Comparison of ENCODE assay signal across 10 cellular contexts in genomic region chr3:46349484-46350261, GRCh38. TPM values are rescaled to one million over a fixed set of nuclear protein-coding genes. Genes with fewer than 3 reads are reported as not detected.
DNase-seq lines count a peak whose midpoint lies in the region; ATAC-seq, FAIRE-seq and TF ChIP-seq lines count a peak whose summit lies in the region.
"Had no signal": no experiment of that assay in that cellular context is flagged by ENCODE, and none has a peak within 500 bp of the region (broad histone marks: within the 10 kb centered on the region; RNA-seq: fewer than 3 reads in every experiment).

No MANE protein-coding gene starts in this region.

- H4K20me1 ChIP-seq in GM23248 (ENCODE audit: insufficient read depth), result no peaks in the 10 kb centered on the region

- peaks cover 61% of the 10 kb centered on the region for H3K4me1 Mint-ChIP-seq in T-helper 2 cell treated with Interferon-gamma antibody and Interleukin-4, amounts not matched to agents 5 μg/mL and 100 μg/mL, for 36 hours (ENCODE audit: low read depth)

- H3F3A ChIP-seq in GM23248 (ENCODE audit: insufficient read depth), result no peaks in the 10 kb centered on the region

- in situ Hi-C loops in GM23248 (cut with MboI), result loop anchor here (25.0 kb wide), 2 partner anchors 412 to 587 kb away; partner anchors contain the start of gene CXCR6

- no peak for TF ChIP-seq EP300 in suprapubic skin (IDR thresholded peaks at IDR 0.05)

- H3K9me3 ChIP-seq in GM23248 (ENCODE audit: low read depth), result no peaks in the 10 kb centered on the region
- no peaks in the 10 kb centered on the region for H3K9me3 ChIP-seq in suprapubic skin

- no peaks in the 10 kb centered on the region for H3K4me1 ChIP-seq in GM23248 (ENCODE audit: insufficient read depth)
- peaks cover 3% of the 10 kb centered on the region for H3K4me1 ChIP-seq in suprapubic skin

- WGBS in GM23248 (ENCODE audit: low coverage in 1 of 2, low lambda C conversion rate in 2 of 2, missing lambda C conversion rate in 2 of 2), 2 experiments, result 29 to 33% methylated on average over 2 of the region's 2 CpGs
- 66% methylated on average over 2 of the region's 2 CpGs for WGBS in suprapubic skin

- H3K4me2 ChIP-seq in GM23248 (ENCODE audit: unreplicated experiment), result no peak overlapping the region

- H3K27me3 ChIP-seq in GM23248 (replicated peaks; ENCODE audit: insufficient read depth) (peaks cover 39% of the 10 kb centered on the region), suprapubic skin (peaks cover 7% of the 10 kb centered on the region)

- peaks cover 48% of the 10 kb centered on the region for H3K27me3 Mint-ChIP-seq in T-helper 2 cell treated with Interferon-gamma antibody and Interleukin-4, amounts not matched to agents 5 μg/mL and 100 μg/mL, for 36 hours (ENCODE audit: low read depth)

- H3K9ac ChIP-seq in GM23248, result no peak overlapping the region

- ATAC-seq in HG03095 (IDR thresholded peaks at IDR 0.05; ENCODE audit: unreplicated experiment) (peak; percentile 48), HG02970 (IDR thresholded peaks at IDR 0.05; ENCODE audit: low FRiP score, unreplicated experiment) (no peak), GM19023 (IDR thresholded peaks at IDR 0.05; ENCODE audit: unreplicated experiment) (no peak)

- DNase-seq in AML-193 (lab: John Stamatoyannopoulos, UW), result peak; percentile 24 to 33
- peak; percentile 41 for DNase-seq in GM19239 (ENCODE audit: insufficient read length, low spot score)
- DNase-seq in T-helper 2 cell treated with Interferon-gamma antibody and Interleukin-4, amounts not matched to agents 5 μg/mL and 100 μg/mL, for 36 hours (ENCODE audit: low spot score), result no peak
- no peak for DNase-seq in GM23248
- DNase-seq in suprapubic skin (ENCODE audit: low spot score in 2 of 2), result no peak

- FAIRE-seq in GM19239 (lab: Jason Lieb, UNC), result peak; percentile 94

- H3K27ac ChIP-seq in GM23248 (no peak overlapping the region), suprapubic skin (no peak overlapping the region)

- H3K9me2 ChIP-seq in GM23248 (ENCODE audit: insufficient read depth), result no peaks in the 10 kb centered on the region

- TF ChIP-seq CTCF in suprapubic skin (IDR thresholded peaks at IDR 0.05), result no peak

- peaks cover 25% of the 10 kb centered on the region for H3K9me3 Mint-ChIP-seq in T-helper 2 cell treated with Interferon-gamma antibody and Interleukin-4, amounts not matched to agents 5 μg/mL and 100 μg/mL, for 36 hours

- peak overlapping the region; percentile 62 for H3K4me3 Mint-ChIP-seq in T-helper 2 cell treated with Interferon-gamma antibody and Interleukin-4, amounts not matched to agents 5 μg/mL and 100 μg/mL, for 36 hours

- H3K79me2 ChIP-seq in GM23248 (ENCODE audit: insufficient read depth), result no peaks in the 10 kb centered on the region

- TF ChIP-seq POLR2A in suprapubic skin (IDR thresholded peaks at IDR 0.05), result no peak

- no peak overlapping the region for H2AFZ ChIP-seq in GM23248

- peaks cover 23% of the 10 kb centered on the region for H3K36me3 Mint-ChIP-seq in T-helper 2 cell treated with Interferon-gamma antibody and Interleukin-4, amounts not matched to agents 5 μg/mL and 100 μg/mL, for 36 hours (ENCODE audit: low read depth)

- H3K36me3 ChIP-seq in GM23248 (ENCODE audit: low read depth), result no peaks in the 10 kb centered on the region
- H3K36me3 ChIP-seq in suprapubic skin, result no peaks in the 10 kb centered on the region

- H3K4me3 ChIP-seq in GM23248 (no peak overlapping the region), suprapubic skin (no peak overlapping the region)

- H3K27ac Mint-ChIP-seq in T-helper 2 cell treated with Interferon-gamma antibody and Interleukin-4, amounts not matched to agents 5 μg/mL and 100 μg/mL, for 36 hours, result peak overlapping the region; percentile 80

RNA-seq across cellular contexts. Expression of gene CCR2, which starts 4.2 kb away (rescaled TPM):
- not detected in 2 replicates for total RNA-seq in GM23248 (2014; rRNA removed; shearing (Covaris generic))
- not detected in 2 replicates for polyA plus RNA-seq in GM23248 (2016; fragmentation: Nextera tagmentation; extraction: Ambion mirVana)
- 1 to 10 TPM in 1 of 4 donors, under 1 TPM in 3; 0.26 to 1.2 (median 0.76) TPM for total RNA-seq in suprapubic skin
- polyA plus RNA-seq: BJ had no signal

RNA-seq across cellular contexts. Expression of gene CCR5, which starts 21.1 kb away (rescaled TPM):
- not detected in 2 replicates for total RNA-seq in GM23248 (2014; rRNA removed; shearing (Covaris generic))
- not detected in 2 replicates for polyA plus RNA-seq in GM23248 (2016; fragmentation: Nextera tagmentation; extraction: Ambion mirVana)
- total RNA-seq in suprapubic skin, result 1 to 10 TPM in 1 of 4 donors, under 1 TPM in 1, not detected in 2; 0.34 to 1.3 TPM
- total RNA-seq: M059J had no signal
- polyA plus RNA-seq: BJ had no signal

RNA-seq across cellular contexts. Expression of gene CCRL2, which starts 57.4 kb away (rescaled TPM):
- total RNA-seq in GM23248 (2014; rRNA removed; shearing (Covaris generic)), result not detected in 2 replicates
- polyA plus RNA-seq in GM23248 (2016; fragmentation: Nextera tagmentation; extraction: Ambion mirVana), result not detected in 2 replicates
- 1 to 10 TPM in 2 of 4 donors, under 1 TPM in 2; 0.59 to 1.4 (median 0.99) TPM for total RNA-seq in suprapubic skin
- polyA plus RNA-seq: BJ had no signal

Comparison
In these comparisons a context has a peak if more than half of its experiments do, and no peak if none do; other contexts are left out.
1. DNase-seq: peak in AML-193 (2 of 2) and GM19239 (single experiment); none in T-helper 2 cell treated with Interferon-gamma antibody and Interleukin-4, amounts not matched to agents 5 μg/mL and 100 μg/mL, for 36 hours (single experiment), GM23248 (single experiment) and suprapubic skin (0 of 2).